ENCODE assay signal across 12 cellular contexts in the genomic region with DNA sequence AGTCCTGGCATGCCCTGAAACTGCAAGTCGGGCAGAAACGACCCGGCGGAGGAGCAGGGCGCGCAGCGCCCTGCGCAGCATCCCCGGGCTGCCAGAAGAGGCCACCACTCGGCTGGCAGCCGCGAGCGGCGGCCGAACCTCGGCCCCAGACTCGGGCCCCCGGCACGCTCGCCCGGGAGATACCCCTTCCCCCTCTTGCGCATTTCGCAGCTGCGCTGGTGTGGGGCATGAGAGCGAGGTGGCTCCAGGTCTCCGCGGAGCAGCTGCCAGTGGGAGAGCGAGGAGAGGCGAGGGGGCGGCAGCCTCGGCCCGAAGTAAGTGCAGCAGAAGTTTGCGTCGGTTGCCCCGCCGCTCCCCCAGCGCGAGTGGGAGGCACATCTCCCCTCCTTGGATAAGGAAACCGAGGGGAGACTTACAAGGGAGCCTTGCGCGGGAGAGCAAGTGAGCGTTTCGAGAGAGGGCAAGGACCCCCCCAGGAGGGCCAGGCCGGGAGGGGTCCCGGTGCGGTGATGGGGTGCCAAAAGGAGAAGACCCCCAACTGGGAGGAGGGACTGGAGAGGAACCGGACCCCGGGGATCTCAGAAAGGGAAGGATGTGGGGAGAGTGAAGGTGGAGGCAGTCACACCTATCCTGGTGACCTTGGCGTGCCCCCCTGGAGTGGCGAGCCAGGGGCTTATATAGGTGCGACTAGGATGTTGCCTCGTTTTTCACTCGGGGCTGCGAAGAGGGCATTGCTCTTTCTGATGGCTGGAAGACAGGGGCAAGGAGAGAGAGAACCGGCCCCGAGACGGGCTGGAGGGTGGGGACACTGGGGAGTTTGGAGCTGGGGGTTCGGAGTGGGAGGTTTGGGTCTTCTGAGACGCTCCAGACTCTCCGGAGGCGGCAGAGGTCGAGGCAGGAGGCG.
A peak's percentile ranks its signal among the peaks of the same experiment; 100 is the strongest.
DNase-seq lines count a peak whose midpoint lies in the region; ATAC-seq and TF ChIP-seq lines count a peak whose summit lies in the region.
"Had no signal": no experiment of that assay in that cellular context is flagged by ENCODE, and none has a peak within 500 bp of the region (broad histone marks: within the 10 kb centered on the region; RNA-seq: fewer than 3 reads in every experiment).

No MANE protein-coding gene starts in this region.

- no peaks in the 10 kb centered on the region for H3K9me3 ChIP-seq in left ventricle myocardium inferior (replicated peaks)
- H3K9me3 ChIP-seq in neural cell (ENCODE audit: low read length) = no peaks in the 10 kb centered on the region
- H3K9me3 ChIP-seq in vagina = no peaks in the 10 kb centered on the region
- H3K9me3 ChIP-seq in mesenchymal stem cell (ENCODE audit: control insufficient read depth, low read length) = no peaks in the 10 kb centered on the region

- DNase-seq in left ventricle myocardium inferior = no peak
- no peak for DNase-seq in left ventricle myocardium superior
- DNase-seq in chondrocyte (ENCODE audit: low spot score) = no peak
- no peak for DNase-seq in vagina (ENCODE audit: extremely low spot score in 2 of 2)
- DNase-seq in mesenchymal stem cell = no peak
- DNase-seq: activated naive CD4-positive, alpha-beta T cell; GOT3; NK-92 treated with Interleukin-12 subunit alpha and Interleukin-12 subunit beta, amount 100 ng/mL, for 24 hours had no signal

- H3K4me2 ChIP-seq in neural cell (ENCODE audit: low read length) (peak overlapping the region; percentile 79), mesenchymal stem cell (ENCODE audit: low read length, poor library complexity, severe bottlenecking) (no peak overlapping the region)

- H3K79me1 ChIP-seq in mesenchymal stem cell (replicated peaks; ENCODE audit: low read length, poor library complexity, severe bottlenecking) = no peaks in the 10 kb centered on the region

- H4K20me1 ChIP-seq in neural cell (ENCODE audit: insufficient read depth) = no peaks in the 10 kb centered on the region

- H2BK5ac ChIP-seq in mesenchymal stem cell (ENCODE audit: low read depth, low read length, poor library complexity, severe bottlenecking) = no peak overlapping the region

- H4K91ac ChIP-seq in mesenchymal stem cell (ENCODE audit: low read length) = no peak overlapping the region

- H3K4me1 ChIP-seq in left ventricle myocardium inferior (peaks cover 30% of the 10 kb centered on the region), vagina (peaks cover 13% of the 10 kb centered on the region), mesenchymal stem cell (ENCODE audit: control insufficient read depth, insufficient read depth, low read depth, low read length) (peaks cover 4% of the 10 kb centered on the region)

- no peak overlapping the region for H3K23ac ChIP-seq in mesenchymal stem cell (ENCODE audit: low read length in 2 of 2)

- no peak overlapping the region for H2BK120ac ChIP-seq in mesenchymal stem cell (ENCODE audit: low read depth, low read length)

- H3K9ac ChIP-seq in neural cell (ENCODE audit: low read length) (peak overlapping the region; percentile 60), mesenchymal stem cell (ENCODE audit: low read length) (no peak overlapping the region)

- H4K8ac ChIP-seq in mesenchymal stem cell (ENCODE audit: low read length) = no peak overlapping the region

- no peak for TF ChIP-seq EP300 in neural cell (conservative IDR thresholded peaks at IDR 0.05; ENCODE audit: poor library complexity, severe bottlenecking)

- no peaks in the 10 kb centered on the region for H3K79me2 ChIP-seq in neural cell (replicated peaks; ENCODE audit: insufficient read depth, low read length)

- no peaks in the 10 kb centered on the region for H3K36me3 Mint-ChIP-seq in chondrocyte (ENCODE audit: low read depth)
- H3K36me3 Mint-ChIP-seq: CD4-positive, CD25-positive, alpha-beta regulatory T cell had no signal

- H3K4me3 ChIP-seq in left ventricle myocardium inferior (peak overlapping the region; percentile 57), neural cell (ENCODE audit: low read length) (peak overlapping the region; percentile 90), vagina (peak overlapping the region; percentile 35 to 38), mesenchymal stem cell (ENCODE audit: insufficient read depth in 1 of 2, low read depth in 1 of 2, low read length in 2 of 2) (no peak overlapping the region)

- H3K36me3 ChIP-seq in left ventricle myocardium inferior (no peaks in the 10 kb centered on the region), neural cell (ENCODE audit: insufficient read depth, low read length) (no peaks in the 10 kb centered on the region), vagina (no peaks in the 10 kb centered on the region), mesenchymal stem cell (ENCODE audit: control insufficient read depth in 1 of 2, insufficient read depth in 2 of 2, low read depth in 1 of 2, low read length in 2 of 2) (no peaks in the 10 kb centered on the region)

- no peak overlapping the region for H2BK15ac ChIP-seq in mesenchymal stem cell (ENCODE audit: low read depth, poor library complexity, severe bottlenecking)

- no peak overlapping the region for H3K4ac ChIP-seq in mesenchymal stem cell (ENCODE audit: low read depth in 1 of 2, low read length in 2 of 2)

- H2AFZ ChIP-seq in neural cell (ENCODE audit: low read depth, low read length) (peak overlapping the region; percentile 27), mesenchymal stem cell (ENCODE audit: low read depth, low read length) (no peak overlapping the region)

- ATAC-seq in left ventricle myocardium superior (no peak), HG02623 (IDR thresholded peaks at IDR 0.05; ENCODE audit: unreplicated experiment) (no peak), GM18498 (IDR thresholded peaks at IDR 0.05; ENCODE audit: unreplicated experiment) (no peak)

- H3F3A ChIP-seq in neural cell (ENCODE audit: insufficient read depth, low read length, poor library complexity, severe bottlenecking) = no peaks in the 10 kb centered on the region

- no peak overlapping the region for H3K14ac ChIP-seq in mesenchymal stem cell (ENCODE audit: low read length in 2 of 2)

- TF ChIP-seq CTCF in left ventricle myocardium inferior (IDR thresholded peaks at IDR 0.05; ENCODE audit: borderline replicate concordance) = no peak
- TF ChIP-seq CTCF in chondrocyte (IDR thresholded peaks at IDR 0.05) = peak; percentile 12
- TF ChIP-seq CTCF in neural cell (IDR thresholded peaks at IDR 0.05; ENCODE audit: poor library complexity, severe bottlenecking) = peak; percentile 63
- no peak for TF ChIP-seq CTCF in vagina (IDR thresholded peaks at IDR 0.05)

- H3K27me3 ChIP-seq in left ventricle myocardium inferior (ENCODE audit: low read depth) (peaks cover 93% of the 10 kb centered on the region), neural cell (ENCODE audit: insufficient read depth, low read depth, low read length) (peaks cover 82% of the 10 kb centered on the region), vagina (no peaks in the 10 kb centered on the region), mesenchymal stem cell (ENCODE audit: control insufficient read depth in 1 of 2, insufficient read depth in 1 of 2, low read length in 2 of 2) (peaks cover 36 to 66% of the 10 kb centered on the region in 2 experiments)

- peak overlapping the region; percentile 49 for H3K4me3 Mint-ChIP-seq in chondrocyte (ENCODE audit: unreplicated experiment)

- peaks cover 7% of the 10 kb centered on the region for H3K4me1 Mint-ChIP-seq in chondrocyte (ENCODE audit: low read depth)

- H3K9me2 ChIP-seq in neural cell (ENCODE audit: insufficient read depth, low read length) = no peaks in the 10 kb centered on the region

- intact Hi-C loops in left ventricle myocardium inferior (cut with micrococcal nuclease) = no loop called here
- intact Hi-C loops in left ventricle myocardium superior (cut with micrococcal nuclease) = no loop called here
- intact Hi-C loops in vagina (cut with DNase I) = no loop called here

- no peak overlapping the region for H3K18ac ChIP-seq in mesenchymal stem cell (ENCODE audit: low read depth in 1 of 2, low read length in 2 of 2)

- 3% methylated on average over 60 of the region's 63 CpGs for WGBS in mesenchymal stem cell

- TF ChIP-seq RAD21 in neural cell (conservative IDR thresholded peaks at IDR 0.05) = peak; percentile 57

- H2BK12ac ChIP-seq in mesenchymal stem cell (ENCODE audit: low read length in 2 of 2) = no peak overlapping the region

- H2AK5ac ChIP-seq in mesenchymal stem cell (ENCODE audit: low read length, severe bottlenecking) = no peak overlapping the region

- peaks cover 57% of the 10 kb centered on the region for H3K27me3 Mint-ChIP-seq in chondrocyte (ENCODE audit: low read depth)

- H3K27ac ChIP-seq in left ventricle myocardium inferior (replicated peaks) (no peak overlapping the region), neural cell (ENCODE audit: low read length) (no peak overlapping the region), vagina (no peak overlapping the region), mesenchymal stem cell (ENCODE audit: low read length, poor library complexity, severe bottlenecking) (no peak overlapping the region)

- no peak for TF ChIP-seq POLR2A in vagina (IDR thresholded peaks at IDR 0.05)

- no peak overlapping the region for H3K27ac Mint-ChIP-seq in chondrocyte (ENCODE audit: unreplicated experiment)
- H3K27ac Mint-ChIP-seq: CD4-positive, CD25-positive, alpha-beta regulatory T cell had no signal

- H3K9me3 Mint-ChIP-seq in chondrocyte (ENCODE audit: low read depth) = no peaks in the 10 kb centered on the region

TF ChIP-seq in neural cell, 6 proteins besides CTCF, POLR2A, EP300 and RAD21 (continues in another document):
- TF ChIP-seq SMC3 (conservative IDR thresholded peaks at IDR 0.05; ENCODE audit: poor library complexity) = peak; percentile 65

Comparison
In these comparisons a context has a peak if more than half of its experiments do, and no peak if none do; other contexts are left out.
1. H3K4me3 ChIP-seq: peak in left ventricle myocardium inferior (single experiment), neural cell (single experiment) and vagina (2 of 2); none in mesenchymal stem cell (0 of 2).
2. CTCF ChIP-seq: peak in chondrocyte (single experiment) and neural cell (single experiment); none in left ventricle myocardium inferior (single experiment) and vagina (0 of 3).